In the genomic region with DNA sequence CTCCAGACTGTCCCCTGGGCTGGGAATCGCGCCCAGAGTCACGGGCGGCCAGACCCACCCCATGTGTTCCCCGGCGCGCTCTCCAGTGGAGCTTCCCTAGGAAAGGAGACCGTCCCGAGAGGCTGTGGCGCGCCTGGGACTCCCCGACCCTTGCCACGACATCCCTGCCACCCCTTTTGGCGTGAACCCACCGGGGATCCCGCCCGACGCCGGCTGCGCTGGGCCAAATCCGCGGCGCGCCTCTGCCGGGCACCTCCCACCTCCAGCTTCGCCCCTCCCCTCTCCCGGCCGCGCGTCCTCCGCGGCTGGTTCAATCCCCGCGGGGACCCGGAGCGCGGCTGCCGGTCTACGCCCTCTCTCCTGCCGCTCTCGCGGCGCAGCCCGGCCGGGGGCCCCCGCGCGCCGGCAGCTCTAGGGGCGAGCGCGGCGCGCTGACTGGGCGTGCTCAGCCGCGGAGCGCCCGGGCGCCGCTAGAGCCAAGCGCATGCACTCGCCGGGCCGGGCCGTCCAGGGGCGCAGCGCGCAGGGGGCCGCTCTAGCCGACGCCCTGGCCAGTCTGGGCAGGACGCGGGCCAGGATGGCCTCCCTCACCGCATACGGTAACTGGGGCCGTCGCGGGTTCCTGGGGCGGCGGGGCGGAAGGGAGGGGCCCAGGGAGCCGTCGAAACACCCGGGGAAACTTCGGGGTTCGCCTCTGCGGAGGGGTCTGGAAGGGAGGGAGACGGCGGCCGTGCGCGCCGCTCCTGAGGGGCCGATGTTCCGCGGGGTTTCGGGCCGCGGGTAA, we compare ENCODE assay signal across 8 cellular contexts.
DNase-seq lines count a peak whose midpoint lies in the region; ATAC-seq and TF ChIP-seq lines count a peak whose summit lies in the region.

No MANE protein-coding gene starts in this region.

- H3K9me3 Mint-ChIP-seq in nephron progenitor cell = peaks cover 4% of the 10 kb centered on the region
- H3K9me3 Mint-ChIP-seq in naive thymus-derived CD8-positive, alpha-beta T cell = peaks cover 0 to 2% (median 0%) of the 10 kb centered on the region in 9 donors
- H3K9me3 Mint-ChIP-seq in CD8-positive, alpha-beta T cell = no peaks in the 10 kb centered on the region

- DNase-seq in AG08395 (ENCODE audit: low spot score) (peak; percentile 60), epithelial cell of prostate (ENCODE audit: low read depth, low spot score) (no peak), nephron progenitor cell (peak; percentile 79), cerebellum (ENCODE audit: low spot score) (no peak), gastrocnemius medialis (no peak)
- no peak for DNase-seq in naive thymus-derived CD8-positive, alpha-beta T cell
- no peak for DNase-seq in CD8-positive, alpha-beta T cell

- no peaks in the 10 kb centered on the region for H3K9me3 ChIP-seq in HUES6 (ENCODE audit: control insufficient read depth, insufficient read depth, low read depth, low read length)
- no peaks in the 10 kb centered on the region for H3K9me3 ChIP-seq in CD8-positive, alpha-beta T cell (ENCODE audit: low read length)
- no peaks in the 10 kb centered on the region for H3K9me3 ChIP-seq in gastrocnemius medialis

- H3K4me1 Mint-ChIP-seq in nephron progenitor cell = peaks cover 9% of the 10 kb centered on the region
- peaks cover 0 to 5% (median 2%) of the 10 kb centered on the region in 4 donors for H3K4me1 Mint-ChIP-seq in naive thymus-derived CD8-positive, alpha-beta T cell
- H3K4me1 Mint-ChIP-seq in CD8-positive, alpha-beta T cell (ENCODE audit: low read depth) = no peaks in the 10 kb centered on the region

- H3K27me3 ChIP-seq in HUES6 (ENCODE audit: control insufficient read depth, insufficient read depth, low read length) (peaks cover 51% of the 10 kb centered on the region), gastrocnemius medialis (peaks cover 0 to 16% (median 10%) of the 10 kb centered on the region in 3 donors)
- no peaks in the 10 kb centered on the region for H3K27me3 ChIP-seq in CD8-positive, alpha-beta T cell (ENCODE audit: insufficient read depth, low read length)

- H3K36me3 ChIP-seq in HUES6 (ENCODE audit: control insufficient read depth, insufficient read depth, low read length) (no peaks in the 10 kb centered on the region), gastrocnemius medialis (no peaks in the 10 kb centered on the region)
- H3K36me3 ChIP-seq in CD8-positive, alpha-beta T cell (ENCODE audit: insufficient read depth, low read length) = no peaks in the 10 kb centered on the region

- peak overlapping the region; percentile 61 for H3K9ac ChIP-seq in HUES6 (ENCODE audit: low read length)

- H3K27ac ChIP-seq in HUES6 (ENCODE audit: low read depth, low read length) = no peak overlapping the region
- H3K27ac ChIP-seq in epithelial cell of prostate = peak overlapping the region; percentile 2
- H3K27ac ChIP-seq in CD8-positive, alpha-beta T cell (ENCODE audit: low read depth, low read length) = no peak overlapping the region
- H3K27ac ChIP-seq in gastrocnemius medialis = no peak overlapping the region

- H3K4me1 ChIP-seq in HUES6 (ENCODE audit: control insufficient read depth, insufficient read depth, low read length) (peaks cover 16% of the 10 kb centered on the region), gastrocnemius medialis (no peaks in the 10 kb centered on the region)
- H3K4me1 ChIP-seq in CD8-positive, alpha-beta T cell (ENCODE audit: insufficient read depth, low read length) = no peaks in the 10 kb centered on the region

- CTCF ChIA-PET in CD8-positive, alpha-beta T cell (lab: Charles Lee) = no interaction called here

- no peak overlapping the region for H3K27ac Mint-ChIP-seq in nephron progenitor cell
- H3K27ac Mint-ChIP-seq in naive thymus-derived CD8-positive, alpha-beta T cell = no peak overlapping the region
- no peak overlapping the region for H3K27ac Mint-ChIP-seq in CD8-positive, alpha-beta T cell

- H3K4me3 ChIP-seq in HUES6 (ENCODE audit: low read depth, low read length) (peak overlapping the region; percentile 64), gastrocnemius medialis (peak overlapping the region in 1 of 4 donors; percentile 14)
- no peak overlapping the region for H3K4me3 ChIP-seq in CD8-positive, alpha-beta T cell (ENCODE audit: low read depth, low read length)

- TF ChIP-seq CTCF in nephron progenitor cell (IDR thresholded peaks at IDR 0.05) (no peak), gastrocnemius medialis (IDR thresholded peaks at IDR 0.05 in 4 of 5, conservative IDR thresholded peaks at IDR 0.05 in 1 of 5) (no peak)
- TF ChIP-seq CTCF in CD8-positive, alpha-beta T cell (IDR thresholded peaks at IDR 0.05) = no peak

- no peak for TF ChIP-seq POLR2A in gastrocnemius medialis (IDR thresholded peaks at IDR 0.05)

- H3K36me3 Mint-ChIP-seq in nephron progenitor cell (ENCODE audit: low read depth) = no peaks in the 10 kb centered on the region
- H3K36me3 Mint-ChIP-seq in naive thymus-derived CD8-positive, alpha-beta T cell = no peaks in the 10 kb centered on the region
- H3K36me3 Mint-ChIP-seq in CD8-positive, alpha-beta T cell = no peaks in the 10 kb centered on the region

- intact Hi-C loops in CD8-positive, alpha-beta T cell (cut with DNase I, micrococcal nuclease) = no loop called here
- intact Hi-C loops in gastrocnemius medialis (cut with DNase I; ENCODE audit: low total_unique reads) = no loop called here

- H3K27me3 Mint-ChIP-seq in nephron progenitor cell (ENCODE audit: low read depth, poor library complexity) = peaks cover 90% of the 10 kb centered on the region
- H3K27me3 Mint-ChIP-seq in naive thymus-derived CD8-positive, alpha-beta T cell = peaks cover 16 to 55% (median 48%) of the 10 kb centered on the region in 5 donors
- H3K27me3 Mint-ChIP-seq in CD8-positive, alpha-beta T cell (ENCODE audit: low read depth) = peaks cover 38% of the 10 kb centered on the region

- POLR2A ChIA-PET in naive thymus-derived CD8-positive, alpha-beta T cell (lab: Charles Lee) = no interaction called here
- POLR2A ChIA-PET in CD8-positive, alpha-beta T cell (lab: Charles Lee) = no interaction called here

- in situ Hi-C loops in gastrocnemius medialis (cut with MboI; ENCODE audit: low sequenced_read_pairs in 4 of 4) = no loop called here

- H3K4me3 Mint-ChIP-seq in nephron progenitor cell = peak overlapping the region; percentile 74
- H3K4me3 Mint-ChIP-seq in naive thymus-derived CD8-positive, alpha-beta T cell = no peak overlapping the region
- no peak overlapping the region for H3K4me3 Mint-ChIP-seq in CD8-positive, alpha-beta T cell

- no peak for ATAC-seq in naive thymus-derived CD8-positive, alpha-beta T cell
- ATAC-seq in CD8-positive, alpha-beta T cell = no peak
- ATAC-seq in gastrocnemius medialis = no peak

Comparison
In these comparisons a context has a peak if more than half of its experiments do, and no peak if none do; other contexts are left out.
1. DNase-seq: peak in AG08395 (single experiment) and nephron progenitor cell (single experiment); none in epithelial cell of prostate (single experiment), naive thymus-derived CD8-positive, alpha-beta T cell (0 of 10), cerebellum (single experiment), CD8-positive, alpha-beta T cell (0 of 7) and gastrocnemius medialis (0 of 2).